9 cellular contexts compared by ENCODE assay signal in the genomic region with DNA sequence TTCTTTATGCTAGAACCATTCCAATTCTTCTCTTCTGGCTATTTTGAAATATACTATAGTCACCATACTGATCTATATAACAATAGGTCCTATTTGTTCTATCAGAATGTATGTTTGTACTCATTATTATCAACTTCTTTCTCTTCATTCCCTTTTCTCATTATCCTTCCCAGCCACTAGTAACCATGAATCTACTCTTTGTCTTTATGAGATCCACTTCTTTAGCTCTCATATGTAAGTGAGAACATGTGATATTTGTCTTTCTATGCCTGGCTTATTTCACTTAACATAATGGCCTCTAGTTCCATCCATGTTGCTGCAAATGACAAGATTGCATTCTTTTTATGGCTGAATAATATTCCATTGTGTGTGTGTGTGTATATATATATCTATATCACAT.
"Had no signal": no experiment of that assay in that cellular context is flagged by ENCODE, and none has a peak within 500 bp of the region (broad histone marks: within the 10 kb centered on the region; RNA-seq: fewer than 3 reads in every experiment).

No MANE protein-coding gene starts in this region.

- FAIRE-seq: H1, H54, HTR-8/SVneo had no signal

- H3K4me2 ChIP-seq: GM23338, KMS-11 had no signal

- H3K9ac ChIP-seq: KMS-11 had no signal

- H3K27ac ChIP-seq: KMS-11 had no signal

- H2AFZ ChIP-seq: GM23338 had no signal

- ATAC-seq: GM23338 had no signal

- DNase-seq: H9, HCEC 1CT, IMR-90, KBM-7 had no signal

- H3K4me3 ChIP-seq: GM23338 had no signal
